Comparison of ENCODE assay signal across 1 cellular context in genomic region chr6:11918021-11918738, GRCh38.
TF ChIP-seq lines count a peak whose summit lies in the region.

No MANE protein-coding gene starts in this region.

TF ChIP-seq in IMR-90, 13 proteins besides CTCF, POLR2A, EP300 and RAD21:
- TF ChIP-seq USF2 (IDR thresholded peaks at IDR 0.05; ENCODE audit: low read depth, low read length) = no peak
- TF ChIP-seq MAZ (IDR thresholded peaks at IDR 0.05; ENCODE audit: borderline replicate concordance, low read depth, low read length) = 0 out of 2 replicates have a peak, but pooled peaks have one; percentile 9
- peak; percentile 71 for TF ChIP-seq MAFK (IDR thresholded peaks at IDR 0.05; ENCODE audit: low read depth, low read length)
- TF ChIP-seq MXI1 (IDR thresholded peaks at IDR 0.05; ENCODE audit: borderline replicate concordance, low read depth, low read length) = no peak
